ENCODE assay signal across 10 cellular contexts in genomic region chr17:75518201-75518600, GRCh38. TPM values are rescaled to one million over a fixed set of nuclear protein-coding genes. Genes with fewer than 3 reads are reported as not detected.
A peak's percentile ranks its signal among the peaks of the same experiment; 100 is the strongest.
DNase-seq lines count a peak whose midpoint lies in the region; ATAC-seq and TF ChIP-seq lines count a peak whose summit lies in the region.
"Had no signal": no experiment of that assay in that cellular context is flagged by ENCODE, and none has a peak within 500 bp of the region (broad histone marks: within the 10 kb centered on the region; RNA-seq: fewer than 3 reads in every experiment).

No MANE protein-coding gene starts in this region.

- H3K27me3 ChIP-seq in PC-9 (ENCODE audit: insufficient read depth, low read depth) (no peaks in the 10 kb centered on the region), transverse colon (no peaks in the 10 kb centered on the region), brain microvascular endothelial cell (replicated peaks) (no peaks in the 10 kb centered on the region)
- H3K27me3 ChIP-seq: cardiac muscle cell had no signal

- DNase-seq in activated naive CD4-positive, alpha-beta T cell treated with Interleukin-2 at 50 U/mL for 16 hours = peak; percentile 20
- DNase-seq in activated naive CD4-positive, alpha-beta T cell treated with anti-CD3 and anti-CD28 coated beads, Interleukin-2, amount 50 U/mL, for 16 hours = no peak
- no peak for DNase-seq in PC-9
- DNase-seq in transverse colon = peak; percentile 31
- no peak for DNase-seq in NCI-H446 (lab: John Stamatoyannopoulos, UW)
- DNase-seq in brain microvascular endothelial cell = no peak
- DNase-seq: NCI-H2029 had no signal

- H3K36me3 Mint-ChIP-seq in dendritic cell treated with granulocyte-macrophage colony-stimulating factor and Interleukin-4, amounts not matched to agents 40 ng/mL and 50 ng/mL, for 4 days (ENCODE audit: low read depth) = peaks cover 14% of the 10 kb centered on the region

- H3K4me1 ChIP-seq in PC-9 (replicated peaks; ENCODE audit: insufficient read depth) (peaks cover 28% of the 10 kb centered on the region), transverse colon (peaks cover 9 to 37% (median 26%) of the 10 kb centered on the region in 4 donors)

- 69 to 78% methylated on average over 2 to 3 of the region's 3 CpGs for WGBS in transverse colon (ENCODE audit: low coverage in 1 of 2), 2 donors

- BruUV-seq in PC-9 (replicated peaks; lab: Mats Ljungman, UMichigan) = no TSS peak

- no peak for ATAC-seq in HG03521 (IDR thresholded peaks at IDR 0.05; ENCODE audit: unreplicated experiment)

- 0 out of 2 replicates have a peak, but pooled peaks cover 10% of the 10 kb centered on the region for H4K20me1 ChIP-seq in PC-9 (ENCODE audit: insufficient read depth)

- no peaks in the 10 kb centered on the region for H3K9me2 ChIP-seq in PC-9 (ENCODE audit: insufficient read depth)

- no peak overlapping the region for H2AFZ ChIP-seq in PC-9

- no peaks in the 10 kb centered on the region for H3K9me3 Mint-ChIP-seq in dendritic cell treated with granulocyte-macrophage colony-stimulating factor and Interleukin-4, amounts not matched to agents 40 ng/mL and 50 ng/mL, for 4 days

- intact Hi-C loops in PC-9 (cut with micrococcal nuclease; ENCODE audit: unreplicated experiment) (loop anchor here (5.0 to 10.0 kb wide), 3 partner anchors 84 to 253 kb away; partner anchors contain the start of genes GGA3 and MRPS7), transverse colon (cut with DNase I; ENCODE audit: low total_unique reads) (no loop called here)
- intact Hi-C loops in dendritic cell treated with granulocyte-macrophage colony-stimulating factor and Interleukin-4, amounts not matched to agents 40 ng/mL and 50 ng/mL, for 4 days (cut with micrococcal nuclease) = loop anchor here (5.0 kb wide), 1 partner anchor 91 kb away; no protein-coding TSS in a partner anchor

- H3K4me3 Mint-ChIP-seq in dendritic cell treated with granulocyte-macrophage colony-stimulating factor and Interleukin-4, amounts not matched to agents 40 ng/mL and 50 ng/mL, for 4 days = no peak overlapping the region

- POLR2A ChIA-PET in PC-9 (lab: Charles Lee; ENCODE audit: unreplicated experiment) = no interaction called here

- in situ Hi-C loops in transverse colon (cut with MboI; ENCODE audit: low pct_ligation_motif_present in 1 of 4, low pct_unique_long_range_greater_than_20kb in 1 of 4, low sequenced_read_pairs in 3 of 4) (loop anchor here in 1 of 4 donors (10.0 kb wide), 1 partner anchor 93 kb away; no protein-coding TSS in a partner anchor), brain microvascular endothelial cell (cut with HindIII; ENCODE audit: low pct_ligation_motif_present, low sequenced_read_pairs) (no loop called here)

- H3K27ac ChIP-seq in PC-9 = no peak overlapping the region
- H3K27ac ChIP-seq in transverse colon = peak overlapping the region in 3 of 4 donors; percentile 7 to 93 (median 89)
- no peak overlapping the region for H3K27ac ChIP-seq in brain microvascular endothelial cell
- H3K27ac ChIP-seq: cardiac muscle cell had no signal

- peaks cover 22% of the 10 kb centered on the region; the same call in 1 of the 2 replicates for H3F3A ChIP-seq in PC-9 (ENCODE audit: insufficient read depth, low read depth)

- no peak overlapping the region for H3K4me3 ChIP-seq in PC-9
- H3K4me3 ChIP-seq in transverse colon = peak overlapping the region in 1 of 4 donors; percentile 96
- no peak overlapping the region for H3K4me3 ChIP-seq in brain microvascular endothelial cell (ENCODE audit: low read depth, low read length)
- H3K4me3 ChIP-seq: cardiac muscle cell had no signal

- TF ChIP-seq EP300 in transverse colon (IDR thresholded peaks at IDR 0.05; ENCODE audit: low read depth) = no peak

- peak overlapping the region; percentile 10 for H3K27ac Mint-ChIP-seq in dendritic cell treated with granulocyte-macrophage colony-stimulating factor and Interleukin-4, amounts not matched to agents 40 ng/mL and 50 ng/mL, for 4 days

- no peak for TF ChIP-seq POLR2A in transverse colon (IDR thresholded peaks at IDR 0.05)

- 0 out of 2 replicates have a peak, but pooled peaks cover 9% of the 10 kb centered on the region for H3K36me3 ChIP-seq in PC-9 (ENCODE audit: low read depth)
- peaks cover 0 to 5% (median 0%) of the 10 kb centered on the region in 4 donors for H3K36me3 ChIP-seq in transverse colon
- no peaks in the 10 kb centered on the region for H3K36me3 ChIP-seq in brain microvascular endothelial cell (replicated peaks)

- H3K4me2 ChIP-seq in PC-9 = peak overlapping the region; percentile 98; the same call in 1 of the 2 replicates

- peaks cover 32% of the 10 kb centered on the region for H3K79me2 ChIP-seq in PC-9 (ENCODE audit: low read depth)

- TF ChIP-seq CTCF in PC-9 (conservative IDR thresholded peaks at IDR 0.05) = no peak
- TF ChIP-seq CTCF in transverse colon (IDR thresholded peaks at IDR 0.05) = no peak
- TF ChIP-seq CTCF in brain microvascular endothelial cell (IDR thresholded peaks at IDR 0.05; ENCODE audit: low read depth, low read length, missing control alignments) = no peak

- H3K4me1 Mint-ChIP-seq in dendritic cell treated with granulocyte-macrophage colony-stimulating factor and Interleukin-4, amounts not matched to agents 40 ng/mL and 50 ng/mL, for 4 days (ENCODE audit: low read depth) = peaks cover 19% of the 10 kb centered on the region

- CTCF ChIA-PET in PC-9 (lab: Charles Lee) = no interaction called here

- peaks cover 37% of the 10 kb centered on the region for H3K27me3 Mint-ChIP-seq in dendritic cell treated with granulocyte-macrophage colony-stimulating factor and Interleukin-4, amounts not matched to agents 40 ng/mL and 50 ng/mL, for 4 days

- H3K9me3 ChIP-seq in PC-9 (ENCODE audit: insufficient read depth, low read depth) (no peaks in the 10 kb centered on the region), transverse colon (no peaks in the 10 kb centered on the region)

RNA-seq across cellular contexts. Expression of gene TSEN54, which starts 1.9 kb away (rescaled TPM):
- total RNA-seq in PC-9 (2021) (42.6 and 45.1 TPM in 2 replicates), transverse colon (100 to 1,000 TPM in 1 of 4 donors, 10 to 100 TPM in 3; 36.6 to 105 (median 61.2) TPM)

RNA-seq across cellular contexts. Expression of gene CASKIN2, which starts 2.9 kb away (rescaled TPM):
- total RNA-seq in PC-9 (2021) (24.4 and 25.4 TPM in 2 replicates), transverse colon (100 to 1,000 TPM in 1 of 4 donors, 10 to 100 TPM in 3; 16.5 to 128 (median 24.8) TPM)

RNA-seq across cellular contexts. Expression of gene LLGL2, which starts 7.3 kb away (rescaled TPM):
- total RNA-seq in PC-9 (2021) (138 and 156 TPM in 2 replicates), transverse colon (1,000 to 10,000 TPM in 1 of 4 donors, 100 to 1,000 TPM in 3; 326 to 1,573 (median 641) TPM)

Comparison
In these comparisons a context has a peak if more than half of its experiments do, and no peak if none do; other contexts are left out.
1. DNase-seq: peak in activated naive CD4-positive, alpha-beta T cell treated with Interleukin-2 at 50 U/mL for 16 hours (single experiment) and transverse colon (single experiment); none in activated naive CD4-positive, alpha-beta T cell treated with anti-CD3 and anti-CD28 coated beads, Interleukin-2, amount 50 U/mL, for 16 hours (single experiment), PC-9 (0 of 2), NCI-H446 (0 of 2) and brain microvascular endothelial cell (single experiment).
2. H3K27ac ChIP-seq: peak in transverse colon (3 of 4); none in PC-9 (single experiment) and brain microvascular endothelial cell (single experiment).